ENCODE assay signal across 1 cellular context in the genomic region with DNA sequence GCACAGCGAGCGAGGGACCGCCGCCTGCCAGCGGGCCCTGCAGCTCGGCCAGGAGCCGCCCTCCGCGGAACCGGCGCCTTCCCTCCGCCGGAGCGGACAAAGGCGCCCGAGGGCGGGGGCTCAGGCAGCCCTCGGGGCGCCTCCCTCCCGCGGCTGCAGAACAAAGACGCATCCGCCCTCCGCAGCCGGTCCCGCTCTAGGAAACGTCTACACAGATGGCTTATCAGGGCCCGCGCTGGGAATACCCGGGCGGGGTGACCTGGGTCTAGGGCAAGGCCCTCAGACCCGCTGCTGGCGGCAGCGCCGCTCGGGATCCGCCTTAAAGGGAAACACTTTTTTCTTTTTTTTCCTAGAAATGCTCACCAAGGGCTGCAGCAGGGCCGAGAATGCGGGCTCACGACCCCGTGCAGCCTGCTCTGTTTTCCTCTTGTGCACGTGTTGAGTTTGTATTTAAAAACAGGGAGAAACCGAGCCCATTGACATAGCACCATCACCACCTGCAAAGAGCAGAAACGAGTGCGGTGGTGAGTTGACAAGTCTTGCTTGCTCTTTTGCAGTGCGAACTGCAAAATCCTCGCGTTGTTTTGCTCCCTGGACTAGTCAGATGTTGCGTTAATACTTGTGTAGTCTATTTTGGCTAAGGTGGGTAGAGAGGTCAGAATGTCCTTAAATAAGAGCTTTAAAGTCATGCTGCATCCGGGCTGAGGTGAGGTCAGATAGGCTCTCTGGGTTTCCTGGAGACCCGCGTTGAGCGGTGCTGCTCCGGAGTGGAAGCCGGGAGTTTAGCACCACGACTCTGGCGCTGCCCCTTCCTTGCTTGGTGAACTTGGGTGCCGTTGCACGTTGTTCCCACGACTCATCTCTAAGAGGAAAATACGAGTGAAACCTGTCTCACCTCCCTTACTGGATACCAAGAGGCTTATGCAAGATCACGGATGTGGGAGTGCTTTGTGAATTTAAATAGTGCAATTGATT.
TF ChIP-seq lines count a peak whose summit lies in the region.

No MANE protein-coding gene starts in this region.

TF ChIP-seq in HEK293, 187 proteins besides CTCF, POLR2A, EP300 and RAD21 (continued from another document):
- TF ChIP-seq, protein P1, sequence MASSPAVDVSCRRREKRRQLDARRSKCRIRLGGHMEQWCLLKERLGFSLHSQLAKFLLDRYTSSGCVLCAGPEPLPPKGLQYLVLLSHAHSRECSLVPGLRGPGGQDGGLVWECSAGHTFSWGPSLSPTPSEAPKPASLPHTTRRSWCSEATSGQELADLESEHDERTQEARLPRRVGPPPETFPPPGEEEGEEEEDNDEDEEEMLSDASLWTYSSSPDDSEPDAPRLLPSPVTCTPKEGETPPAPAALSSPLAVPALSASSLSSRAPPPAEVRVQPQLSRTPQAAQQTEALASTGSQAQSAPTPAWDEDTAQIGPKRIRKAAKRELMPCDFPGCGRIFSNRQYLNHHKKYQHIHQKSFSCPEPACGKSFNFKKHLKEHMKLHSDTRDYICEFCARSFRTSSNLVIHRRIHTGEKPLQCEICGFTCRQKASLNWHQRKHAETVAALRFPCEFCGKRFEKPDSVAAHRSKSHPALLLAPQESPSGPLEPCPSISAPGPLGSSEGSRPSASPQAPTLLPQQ (tag by site-specific recombination; IDR thresholded peaks at IDR 0.05), result peak; percentile 44; the same call in 1 of the 2 replicates
- TF ChIP-seq ZBTB48 (tag by site-specific recombination; IDR thresholded peaks at IDR 0.05) (0 out of 2 replicates have a peak, but pooled peaks have one; percentile 1), ZNF561 (tag by site-specific recombination; IDR thresholded peaks at IDR 0.05; ENCODE audit: borderline replicate concordance) (peak; percentile 91), PRDM10 (tag by site-specific recombination; IDR thresholded peaks at IDR 0.05) (no peak; the same call in 1 of the 2 replicates), HOXD13 (CRISPR knock-in tag; IDR thresholded peaks at IDR 0.05; ENCODE audit: borderline replicate concordance) (no peak), ZNF423 (tag by site-specific recombination; IDR thresholded peaks at IDR 0.05) (peak; percentile 60; the same call in 1 of the 2 replicates), KLF1 (tag by site-specific recombination; IDR thresholded peaks at IDR 0.05) (peak; percentile 72), ZFP41 (tag by site-specific recombination; IDR thresholded peaks at IDR 0.05; ENCODE audit: borderline replicate concordance) (no peak), ZNF600 (tag by site-specific recombination; IDR thresholded peaks at IDR 0.05) (0 out of 2 replicates have a peak, but pooled peaks have one; percentile 48), RBAK (tag by site-specific recombination; IDR thresholded peaks at IDR 0.05) (no peak), SP2 (tag by site-specific recombination; IDR thresholded peaks at IDR 0.05) (peak; percentile 8), ZNF394 (tag by site-specific recombination; IDR thresholded peaks at IDR 0.05; ENCODE audit: borderline replicate concordance) (peak; percentile 38; the same call in 1 of the 2 replicates), ZNF48 (tag by site-specific recombination; IDR thresholded peaks at IDR 0.05) (no peak), ZNF670 (tag by site-specific recombination; IDR thresholded peaks at IDR 0.05; ENCODE audit: low read depth) (no peak), ZNF76 (tag by site-specific recombination; IDR thresholded peaks at IDR 0.05; ENCODE audit: borderline replicate concordance, low read depth) (0 out of 2 replicates have a peak, but pooled peaks have one; percentile 25), ZNF514 (tag by site-specific recombination; IDR thresholded peaks at IDR 0.05) (no peak), GLIS1 (tag by site-specific recombination; IDR thresholded peaks at IDR 0.05) (0 out of 2 replicates have a peak, but pooled peaks have one; percentile 17), ZBTB8A (tag by site-specific recombination; IDR thresholded peaks at IDR 0.05) (peak; percentile 92), ZBTB21 (tag by site-specific recombination; IDR thresholded peaks at IDR 0.05) (no peak), ZNF175 (tag by site-specific recombination; IDR thresholded peaks at IDR 0.05) (no peak), SP3 (tag by site-specific recombination; IDR thresholded peaks at IDR 0.05) (no peak), REST (tag by site-specific recombination; IDR thresholded peaks at IDR 0.05) (peak; percentile 10; the same call in 1 of the 2 replicates), ZNF335 (tag by site-specific recombination; conservative IDR thresholded peaks at IDR 0.05) (peak; percentile 85), ZNF707 (tag by site-specific recombination; IDR thresholded peaks at IDR 0.05) (no peak), ZNF596 (tag by site-specific recombination; IDR thresholded peaks at IDR 0.05) (peak; percentile 46; the same call in 1 of the 2 replicates)
- TF ChIP-seq, protein P2, sequence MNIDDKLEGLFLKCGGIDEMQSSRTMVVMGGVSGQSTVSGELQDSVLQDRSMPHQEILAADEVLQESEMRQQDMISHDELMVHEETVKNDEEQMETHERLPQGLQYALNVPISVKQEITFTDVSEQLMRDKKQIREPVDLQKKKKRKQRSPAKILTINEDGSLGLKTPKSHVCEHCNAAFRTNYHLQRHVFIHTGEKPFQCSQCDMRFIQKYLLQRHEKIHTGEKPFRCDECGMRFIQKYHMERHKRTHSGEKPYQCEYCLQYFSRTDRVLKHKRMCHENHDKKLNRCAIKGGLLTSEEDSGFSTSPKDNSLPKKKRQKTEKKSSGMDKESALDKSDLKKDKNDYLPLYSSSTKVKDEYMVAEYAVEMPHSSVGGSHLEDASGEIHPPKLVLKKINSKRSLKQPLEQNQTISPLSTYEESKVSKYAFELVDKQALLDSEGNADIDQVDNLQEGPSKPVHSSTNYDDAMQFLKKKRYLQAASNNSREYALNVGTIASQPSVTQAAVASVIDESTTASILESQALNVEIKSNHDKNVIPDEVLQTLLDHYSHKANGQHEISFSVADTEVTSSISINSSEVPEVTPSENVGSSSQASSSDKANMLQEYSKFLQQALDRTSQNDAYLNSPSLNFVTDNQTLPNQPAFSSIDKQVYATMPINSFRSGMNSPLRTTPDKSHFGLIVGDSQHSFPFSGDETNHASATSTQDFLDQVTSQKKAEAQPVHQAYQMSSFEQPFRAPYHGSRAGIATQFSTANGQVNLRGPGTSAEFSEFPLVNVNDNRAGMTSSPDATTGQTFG (tag by site-specific recombination; IDR thresholded peaks at IDR 0.05; ENCODE audit: borderline replicate concordance), result no peak
- TF ChIP-seq, protein P3, sequence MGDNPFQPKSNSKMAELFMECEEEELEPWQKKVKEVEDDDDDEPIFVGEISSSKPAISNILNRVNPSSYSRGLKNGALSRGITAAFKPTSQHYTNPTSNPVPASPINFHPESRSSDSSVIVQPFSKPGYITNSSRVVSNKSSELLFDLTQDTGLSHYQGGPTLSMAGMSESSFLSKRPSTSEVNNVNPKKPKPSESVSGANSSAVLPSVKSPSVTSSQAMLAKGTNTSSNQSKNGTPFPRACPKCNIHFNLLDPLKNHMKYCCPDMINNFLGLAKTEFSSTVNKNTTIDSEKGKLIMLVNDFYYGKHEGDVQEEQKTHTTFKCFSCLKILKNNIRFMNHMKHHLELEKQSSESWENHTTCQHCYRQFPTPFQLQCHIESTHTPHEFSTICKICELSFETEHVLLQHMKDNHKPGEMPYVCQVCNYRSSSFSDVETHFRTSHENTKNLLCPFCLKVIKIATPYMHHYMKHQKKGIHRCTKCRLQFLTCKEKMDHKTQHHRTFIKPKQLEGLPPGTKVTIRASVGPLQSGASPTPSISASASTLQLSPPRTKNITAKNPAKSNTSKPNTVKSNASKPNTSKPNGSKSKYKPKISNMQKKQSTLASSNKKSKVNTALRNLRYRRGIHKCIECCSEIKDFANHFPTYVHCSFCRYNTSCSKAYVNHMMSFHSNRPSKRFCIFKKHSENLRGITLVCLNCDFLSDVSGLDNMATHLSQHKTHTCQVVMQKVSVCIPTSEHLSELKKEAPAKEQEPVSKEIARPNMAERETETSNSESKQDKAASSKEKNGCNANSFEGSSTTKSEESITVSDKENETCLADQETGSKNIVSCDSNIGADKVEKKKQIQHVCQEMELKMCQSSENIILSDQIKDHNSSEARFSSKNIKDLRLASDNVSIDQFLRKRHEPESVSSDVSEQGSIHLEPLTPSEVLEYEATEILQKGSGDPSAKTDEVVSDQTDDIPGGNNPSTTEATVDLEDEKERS (tag by site-specific recombination; IDR thresholded peaks at IDR 0.05), result no peak
